10 cellular contexts compared by ENCODE assay signal in genomic region chr19:5480427-5480836, GRCh38. TPM values are rescaled to one million over a fixed set of nuclear protein-coding genes. Genes with fewer than 3 reads are reported as not detected.
DNase-seq lines count a peak whose midpoint lies in the region; ATAC-seq, FAIRE-seq and TF ChIP-seq lines count a peak whose summit lies in the region.
"Had no signal": no experiment of that assay in that cellular context is flagged by ENCODE, and none has a peak within 500 bp of the region (broad histone marks: within the 10 kb centered on the region; RNA-seq: fewer than 3 reads in every experiment).

No MANE protein-coding gene starts in this region.

- TF ChIP-seq EP300 in HepG2 (IDR thresholded peaks at IDR 0.05; ENCODE audit: low read depth in 2 of 2, low read length in 2 of 2) (no peak), HepG2 (CRISPR knock-in tag; IDR thresholded peaks at IDR 0.05; ENCODE audit: borderline replicate concordance) (no peak), sigmoid colon (IDR thresholded peaks at IDR 0.05) (no peak)

- CTCF ChIA-PET in HepG2 (lab: Yijun Ruan, JAX; ENCODE audit: low intra/inter-chr PET ratio, low total read pairs): no interaction called here

- no TSS peak for BruUV-seq in HepG2 (replicated peaks; lab: Mats Ljungman, UMichigan)

- DNase-seq in GM06990 (ENCODE audit: extremely low read depth, insufficient read length) (no peak), M059J (ENCODE audit: low read depth) (peak; percentile 31), HepG2 (ENCODE audit: low spot score) (peak; percentile 30), sigmoid colon (no peak), pons (ENCODE audit: low spot score) (no peak)
- peak; percentile 57 to 58 for DNase-seq in activated T-cell treated with anti-CD3 and anti-CD28 coated beads, Interleukin-2, amount 50 U/mL, for 48 hours
- DNase-seq in central memory CD4-positive, alpha-beta T cell: no peak

- TF ChIP-seq POLR2A in HepG2 (IDR thresholded peaks at IDR 0.05; ENCODE audit: insufficient read depth in 1 of 2, low read depth in 2 of 2, low read length in 2 of 2): no peak
- TF ChIP-seq POLR2A in sigmoid colon (IDR thresholded peaks at IDR 0.05): no peak

- H3K27me3 ChIP-seq in GM06990 (replicated peaks; ENCODE audit: control insufficient read depth, insufficient read depth, low read length) (no peaks in the 10 kb centered on the region), HepG2 (ENCODE audit: control insufficient read depth in 1 of 2, insufficient read depth in 2 of 2, low read length in 2 of 2) (no peaks in the 10 kb centered on the region), sigmoid colon (peaks cover 5 to 54% (median 38%) of the 10 kb centered on the region in 3 donors)

- H3K4me3 ChIP-seq in GM06990 (replicated peaks; ENCODE audit: low read depth, low read length) (no peak overlapping the region), HepG2 (replicated peaks in 1 of 3; ENCODE audit: insufficient read depth in 1 of 3, low read depth in 2 of 3, low read length in 3 of 3) (no peak overlapping the region), sigmoid colon (no peak overlapping the region)
- H3K4me3 ChIP-seq: lung, SK-N-MC had no signal

- H3K4me1 ChIP-seq in HepG2 (ENCODE audit: insufficient read depth, low read length) (peaks cover 26% of the 10 kb centered on the region), sigmoid colon (peaks cover 0 to 7% (median 3%) of the 10 kb centered on the region in 4 donors)

- H3K9ac ChIP-seq in HepG2 (ENCODE audit: insufficient read depth, low read depth, low read length): no peak overlapping the region

- H4K20me1 ChIP-seq in HepG2 (ENCODE audit: insufficient read depth, low read length): no peaks in the 10 kb centered on the region

- in situ Hi-C loops in HepG2 (cut with HindIII; ENCODE audit: extremely low pct_ligation_motif_present, low pct_unique_long_range_greater_than_20kb): no loop called here

- H3K4me2 ChIP-seq in HepG2 (ENCODE audit: low read depth, low read length): no peak overlapping the region

- H3K9me3 ChIP-seq in HepG2 (ENCODE audit: low read length) (peaks cover 11% of the 10 kb centered on the region), sigmoid colon (peaks cover 0 to 13% (median 6%) of the 10 kb centered on the region in 4 donors)

- no peak overlapping the region for H3K27ac ChIP-seq in HepG2 (ENCODE audit: extremely low read length, insufficient read depth, low read length)
- H3K27ac ChIP-seq in sigmoid colon: no peak overlapping the region
- H3K27ac ChIP-seq: SK-N-MC had no signal

- ATAC-seq in HepG2: no peak
- no peak for ATAC-seq in GM21723 (IDR thresholded peaks at IDR 0.05; ENCODE audit: unreplicated experiment)

- intact Hi-C loops in HepG2 (cut with micrococcal nuclease; ENCODE audit: unreplicated experiment): loop anchor here (10.0 kb wide), 1 partner anchor 126 kb away; no protein-coding TSS in a partner anchor
- intact Hi-C loops in sigmoid colon (cut with DNase I): no loop called here

- POLR2A ChIA-PET in HepG2 (lab: Yijun Ruan, JAX): no interaction called here

- H2AFZ ChIP-seq in HepG2 (ENCODE audit: low read length): no peak overlapping the region

- no peak for FAIRE-seq in HepG2 (lab: Jason Lieb, UNC)

- TF ChIP-seq RAD21 in HepG2 (CRISPR knock-in tag; IDR thresholded peaks at IDR 0.05): peak; percentile 33; the same call in 1 of the 2 replicates

- TF ChIP-seq CTCF in GM06990 (IDR thresholded peaks at IDR 0.05; ENCODE audit: insufficient read depth, low read length, poor library complexity, severe bottlenecking): peak; percentile 63
- peak; percentile 68 for TF ChIP-seq CTCF in HepG2 (CRISPR knock-in tag; IDR thresholded peaks at IDR 0.05)
- TF ChIP-seq CTCF in sigmoid colon (IDR thresholded peaks at IDR 0.05): peak in 1 of 4 experiments; percentile 39

- H3K79me2 ChIP-seq in HepG2 (ENCODE audit: insufficient read depth, low read length): no peaks in the 10 kb centered on the region

- H3K36me3 ChIP-seq in GM06990 (ENCODE audit: control insufficient read depth, insufficient read depth, low read length) (no peaks in the 10 kb centered on the region), HepG2 (replicated peaks in 1 of 2; ENCODE audit: control insufficient read depth in 1 of 2, insufficient read depth in 2 of 2, low read length in 2 of 2) (no peaks in the 10 kb centered on the region), sigmoid colon (no peaks in the 10 kb centered on the region)

- 19% methylated on average over 3 of the region's 6 CpGs for WGBS in HepG2 (ENCODE audit: low lambda C conversion rate)
- 31 to 41% methylated on average over 6 of the region's 6 CpGs for WGBS in sigmoid colon, 2 donors

TF ChIP-seq in HepG2, 621 proteins besides CTCF, POLR2A, EP300 and RAD21 (continues in another document):
- TF ChIP-seq ZNF335 (CRISPR knock-in tag; IDR thresholded peaks at IDR 0.05): no peak
- TF ChIP-seq NFIC (IDR thresholded peaks at IDR 0.05; ENCODE audit: low read length): no peak
- no peak for TF ChIP-seq SETDB1 (CRISPR knock-in tag; IDR thresholded peaks at IDR 0.05; ENCODE audit: borderline replicate concordance)
- peak; percentile 47; the same call in 1 of the 2 replicates for TF ChIP-seq MTA1 (CRISPR knock-in tag; IDR thresholded peaks at IDR 0.05; ENCODE audit: borderline replicate concordance)
- TF ChIP-seq ZNF768 (CRISPR knock-in tag; IDR thresholded peaks at IDR 0.05): peak; percentile 52; the same call in 1 of the 2 replicates
- 0 out of 2 replicates have a peak, but pooled peaks have one; percentile 14 for TF ChIP-seq NFKB2 (CRISPR knock-in tag; IDR thresholded peaks at IDR 0.05; ENCODE audit: borderline replicate concordance)
- TF ChIP-seq PBX2 (CRISPR knock-in tag; IDR thresholded peaks at IDR 0.05): no peak
- no peak for TF ChIP-seq KMT2B (CRISPR knock-in tag; IDR thresholded peaks at IDR 0.05)
- TF ChIP-seq RARG (CRISPR knock-in tag; IDR thresholded peaks at IDR 0.05; ENCODE audit: low read depth): no peak
- TF ChIP-seq ATF5 (CRISPR knock-in tag; IDR thresholded peaks at IDR 0.05; ENCODE audit: low read depth): no peak
- no peak for TF ChIP-seq ZNF30 (CRISPR knock-in tag; IDR thresholded peaks at IDR 0.05)
- peak; percentile 55 for TF ChIP-seq ZFP36 (IDR thresholded peaks at IDR 0.05; ENCODE audit: borderline replicate concordance, low read depth, low read length, partially characterized antibody)
- no peak for TF ChIP-seq FIP1L1 (IDR thresholded peaks at IDR 0.05; ENCODE audit: borderline replicate concordance, insufficient read depth, low read depth, low read length)
- peak; percentile 25; the same call in 1 of the 2 replicates for TF ChIP-seq SMC3 (IDR thresholded peaks at IDR 0.05; ENCODE audit: low read length)
- TF ChIP-seq MTA3 (CRISPR knock-in tag; IDR thresholded peaks at IDR 0.05): no peak
- TF ChIP-seq ZMYM2 (CRISPR knock-in tag; IDR thresholded peaks at IDR 0.05): 0 out of 2 replicates have a peak, but pooled peaks have one; percentile 41
- TF ChIP-seq NBN (conservative IDR thresholded peaks at IDR 0.05): no peak
- TF ChIP-seq ZMYM3 (CRISPR knock-in tag; IDR thresholded peaks at IDR 0.05): peak; percentile 95
- TF ChIP-seq ADNP (CRISPR knock-in tag; IDR thresholded peaks at IDR 0.05): peak; percentile 84
- no peak for TF ChIP-seq ZKSCAN1 (IDR thresholded peaks at IDR 0.05; ENCODE audit: low read length)

RNA-seq across cellular contexts. Expression of gene ZNRF4, which starts 25.2 kb away (rescaled TPM):
- total RNA-seq in M059J (2014; rRNA removed; shearing (Covaris generic)): not detected in 2 replicates
- not detected in 2 replicates for total RNA-seq in HepG2 (2016; rRNA removed; fragmentation: Illumina TruSeq; extraction: Trizol)
- not detected in 2 replicates for total RNA-seq in HepG2 (2016; cell fraction: cytosol; rRNA removed; fragmentation: Illumina TruSeq; extraction: Trizol; ENCODE audit: low read depth)
- not detected in 2 replicates for total RNA-seq in HepG2 (2016; cell fraction: insoluble cytoplasmic fraction; rRNA removed; fragmentation: Illumina TruSeq; extraction: Trizol)
- not detected in 2 replicates for total RNA-seq in HepG2 (2016; cell fraction: membrane; rRNA removed; fragmentation: Illumina TruSeq; extraction: Trizol)
- not detected in 2 replicates for total RNA-seq in HepG2 (2016; cell fraction: nucleus; rRNA removed; fragmentation: Illumina TruSeq; extraction: Trizol)
- polyA plus RNA-seq in HepG2 (2011; rRNA removed): not detected in 2 replicates
- not detected in 2 replicates for polyA plus RNA-seq in HepG2 (2011; cell fraction: cytosol; rRNA removed)
- not detected in 2 replicates for polyA plus RNA-seq in HepG2 (2011; cell fraction: nucleus; rRNA removed)
- polyA plus RNA-seq in HepG2 (2012): not detected in 2 replicates
- not detected in 2 replicates for polyA plus RNA-seq in HepG2 (2016; cell fraction: cytosol; fragmentation: Illumina TruSeq; extraction: Trizol; ENCODE audit: low read depth)
- polyA plus RNA-seq in HepG2 (2016; cell fraction: insoluble cytoplasmic fraction; fragmentation: Illumina TruSeq; extraction: Trizol; ENCODE audit: low read depth): not detected in 2 replicates
- polyA plus RNA-seq in HepG2 (2016; cell fraction: membrane; fragmentation: Illumina TruSeq; extraction: Trizol; ENCODE audit: low read depth): not detected in 2 replicates
- not detected in 2 replicates for polyA plus RNA-seq in HepG2 (2016; cell fraction: nucleus; fragmentation: Illumina TruSeq; extraction: Trizol; ENCODE audit: insufficient read depth, low read depth)
- not detected in 2 replicates for polyA minus RNA-seq in HepG2 (2011; rRNA and poly(A)+ RNA removed; ENCODE audit: low replicate concordance)
- not detected in 2 replicates for polyA minus RNA-seq in HepG2 (2011; cell fraction: cytosol; rRNA and poly(A)+ RNA removed)
- polyA minus RNA-seq in HepG2 (2011; cell fraction: nucleus; rRNA and poly(A)+ RNA removed): not detected in 2 replicates
- not detected for total RNA-seq in sigmoid colon
- not detected for polyA plus RNA-seq in sigmoid colon
- total RNA-seq: lung had no signal
- polyA plus RNA-seq: lung had no signal

Comparison
In these comparisons a context has a peak if more than half of its experiments do, and no peak if none do; other contexts are left out.
1. DNase-seq: peak in M059J (single experiment), activated T-cell treated with anti-CD3 and anti-CD28 coated beads, Interleukin-2, amount 50 U/mL, for 48 hours (2 of 2) and HepG2 (single experiment); none in GM06990 (single experiment), sigmoid colon (single experiment), pons (single experiment) and central memory CD4-positive, alpha-beta T cell (single experiment).